40 cellular contexts compared by ENCODE assay signal in genomic region chr4:174475528-174475927, GRCh38. TPM values are rescaled to one million over a fixed set of nuclear protein-coding genes. Genes with fewer than 3 reads are reported as not detected.
"Had no signal": no experiment of that assay in that cellular context is flagged by ENCODE, and none has a peak within 500 bp of the region (broad histone marks: within the 10 kb centered on the region; RNA-seq: fewer than 3 reads in every experiment).

No MANE protein-coding gene starts in this region.

- DNase-seq: activated effector memory CD4-positive, alpha-beta T cell treated with anti-CD3 and anti-CD28 coated beads, Interleukin-2, amount 50 U/mL, for 16 hours; activated effector memory CD4-positive, alpha-beta T cell treated with Interleukin-2 at 50 U/mL for 16 hours; activated gamma-delta T cell; activated gamma-delta T cell treated with Interleukin-2 at 50 U/mL for 16 hours; activated naive CD4-positive, alpha-beta T cell; activated naive CD4-positive, alpha-beta T cell treated with anti-CD3 and anti-CD28 coated beads for 36 hours; activated naive CD4-positive, alpha-beta T cell treated with anti-CD3 and anti-CD28 coated beads, Interleukin-2, amount 10 ng/mL, durations not matched to agents 7 days and 5 days; activated naive CD4-positive, alpha-beta T cell treated with anti-CD3 and anti-CD28 coated beads, Interleukin-2, amount 50 U/mL, for 16 hours; activated naive CD4-positive, alpha-beta T cell treated with Interleukin-2 at 50 U/mL for 16 hours; activated naive CD8-positive, alpha-beta T cell treated with anti-CD3 and anti-CD28 coated beads for 36 hours; activated naive CD8-positive, alpha-beta T cell treated with anti-CD3 and anti-CD28 coated beads, Interleukin-2, amount 10 ng/mL, durations not matched to agents 7 days and 5 days; activated naive CD8-positive, alpha-beta T cell treated with anti-CD3 and anti-CD28 coated beads, Interleukin-2, amount 50 U/mL, for 24 hours; activated T-cell treated with anti-CD3 and anti-CD28 coated beads, Interleukin-2, amount 50 U/mL, for 24 hours; activated T-cell treated with anti-CD3 and anti-CD28 coated beads, Interleukin-2, amount 50 U/mL, for 4 hours; activated T-cell treated with anti-CD3 and anti-CD28 coated beads, Interleukin-2, amount 50 U/mL, for 48 hours; activated T-cell treated with anti-CD3 and anti-CD28 coated beads, Interleukin-2, amount 50 U/mL, for 72 hours; adrenal gland; amniotic stem cell; amygdala; anterior cingulate cortex; aorta; body of pancreas; brain microvascular endothelial cell; caudate nucleus; central memory CD4-positive, alpha-beta T cell; cerebellar nuclear complex had no signal

- FAIRE-seq: astrocyte, bronchial epithelial cell had no signal

- H3K4me1 ChIP-seq: adrenal gland, ascending aorta, body of pancreas, breast epithelium had no signal

- H3K4me3 Mint-ChIP-seq: activated naive CD4-positive, alpha-beta T cell treated with anti-CD3 and anti-CD28 coated beads for 36 hours; activated naive CD4-positive, alpha-beta T cell treated with anti-CD3 and anti-CD28 coated beads, Interleukin-2, amount 10 ng/mL, durations not matched to agents 7 days and 5 days; activated naive CD4-positive, alpha-beta T cell treated with anti-CD3 and anti-CD28 coated beads, Interleukin-2, amount 50 U/mL, for 24 hours; activated naive CD8-positive, alpha-beta T cell; activated naive CD8-positive, alpha-beta T cell treated with anti-CD3 and anti-CD28 coated beads for 36 hours; activated naive CD8-positive, alpha-beta T cell treated with anti-CD3 and anti-CD28 coated beads, Interleukin-2, amount 10 ng/mL, durations not matched to agents 7 days and 5 days; activated naive CD8-positive, alpha-beta T cell treated with anti-CD3 and anti-CD28 coated beads, Interleukin-2, amount 50 U/mL, for 24 hours; activated T-cell treated with anti-CD3 and anti-CD28 coated beads, Interleukin-2, amount 50 U/mL, for 24 hours; activated T-cell treated with anti-CD3 and anti-CD28 coated beads, Interleukin-2, amount 50 U/mL, for 4 hours; activated T-cell treated with anti-CD3 and anti-CD28 coated beads, Interleukin-2, amount 50 U/mL, for 72 hours; activated T-helper 1 cell treated with anti-CD3 and anti-CD28 coated beads, Interleukin-12 subunit alpha, Interleukin-12 subunit beta, Interleukin-2, Interleukin-4 antibody, amounts not matched to agents 30 ng/mL and 10 ng/mL and 1 ng/mL, durations not matched to agents 14 hours and 24 hours and 36 hours; activated T-helper 17 cell treated with anti-CD3 and anti-CD28 coated beads, Interleukin-2, amount 50 U/mL, for 72 hours; brain; central memory CD8-positive, alpha-beta T cell had no signal

- ATAC-seq: activated naive CD4-positive, alpha-beta T cell treated with anti-CD3 and anti-CD28 coated beads, Interleukin-2, amount 50 U/mL, for 72 hours; activated naive CD8-positive, alpha-beta T cell treated with anti-CD3 and anti-CD28 coated beads, Interleukin-2, amount 50 U/mL, for 24 hours; activated T-cell treated with anti-CD3 and anti-CD28 coated beads, Interleukin-2, amount 50 U/mL, for 4 hours; activated T-cell treated with anti-CD3 and anti-CD28 coated beads, Interleukin-2, amount 50 U/mL, for 72 hours; activated T-helper 17 cell treated with anti-CD3 and anti-CD28 coated beads, Interleukin-2, amount 50 U/mL, for 72 hours; body of pancreas had no signal

- H3K9me3 Mint-ChIP-seq: activated naive CD4-positive, alpha-beta T cell treated with anti-CD3 and anti-CD28 coated beads for 36 hours; activated naive CD4-positive, alpha-beta T cell treated with anti-CD3 and anti-CD28 coated beads, Interleukin-2, amount 10 ng/mL, durations not matched to agents 7 days and 5 days; activated naive CD4-positive, alpha-beta T cell treated with anti-CD3 and anti-CD28 coated beads, Interleukin-2, amount 50 U/mL, for 24 hours; activated naive CD8-positive, alpha-beta T cell treated with anti-CD3 and anti-CD28 coated beads for 36 hours; activated T-cell treated with anti-CD3 and anti-CD28 coated beads, Interleukin-2, amount 50 U/mL, for 24 hours; activated T-cell treated with anti-CD3 and anti-CD28 coated beads, Interleukin-2, amount 50 U/mL, for 4 hours; activated T-helper 1 cell treated with anti-CD3 and anti-CD28 coated beads, Interleukin-12 subunit alpha, Interleukin-12 subunit beta, Interleukin-2, Interleukin-4 antibody, amounts not matched to agents 30 ng/mL and 10 ng/mL and 1 ng/mL, durations not matched to agents 14 hours and 24 hours and 36 hours; activated T-helper 17 cell treated with anti-CD3 and anti-CD28 coated beads, Interleukin-2, amount 50 U/mL, for 72 hours; activated T-helper 2 cell treated with anti-CD3 and anti-CD28 coated beads, Interferon-gamma antibody, Interleukin-2, Interleukin-4, amounts not matched to agents 10 μg/mL and 5 μg/mL and 100 μg/mL, durations not matched to agents 14 hours and 24 hours and 36 hours; brain had no signal

- H3K27ac Mint-ChIP-seq: activated naive CD4-positive, alpha-beta T cell treated with anti-CD3 and anti-CD28 coated beads for 36 hours; activated naive CD4-positive, alpha-beta T cell treated with anti-CD3 and anti-CD28 coated beads, Interleukin-2, amount 10 ng/mL, durations not matched to agents 7 days and 5 days; activated naive CD4-positive, alpha-beta T cell treated with anti-CD3 and anti-CD28 coated beads, Interleukin-2, amount 50 U/mL, for 24 hours; activated naive CD4-positive, alpha-beta T cell treated with anti-CD3 and anti-CD28 coated beads, Interleukin-2, amount 50 U/mL, for 72 hours; activated naive CD8-positive, alpha-beta T cell; activated naive CD8-positive, alpha-beta T cell treated with anti-CD3 and anti-CD28 coated beads for 36 hours; activated naive CD8-positive, alpha-beta T cell treated with anti-CD3 and anti-CD28 coated beads, Interleukin-2, amount 10 ng/mL, durations not matched to agents 7 days and 5 days; activated naive CD8-positive, alpha-beta T cell treated with anti-CD3 and anti-CD28 coated beads, Interleukin-2, amount 50 U/mL, for 24 hours; activated T-cell treated with anti-CD3 and anti-CD28 coated beads, Interleukin-2, amount 50 U/mL, for 24 hours; activated T-cell treated with anti-CD3 and anti-CD28 coated beads, Interleukin-2, amount 50 U/mL, for 72 hours; activated T-helper 1 cell treated with anti-CD3 and anti-CD28 coated beads, Interleukin-12 subunit alpha, Interleukin-12 subunit beta, Interleukin-2, Interleukin-4 antibody, amounts not matched to agents 30 ng/mL and 10 ng/mL and 1 ng/mL, durations not matched to agents 14 hours and 24 hours and 36 hours; activated T-helper 17 cell treated with anti-CD3 and anti-CD28 coated beads, Interleukin-2, amount 50 U/mL, for 72 hours; activated T-helper 2 cell treated with anti-CD3 and anti-CD28 coated beads, Interferon-gamma antibody, Interleukin-2, Interleukin-4, amounts not matched to agents 10 μg/mL and 5 μg/mL and 100 μg/mL, durations not matched to agents 14 hours and 24 hours and 36 hours; brain had no signal

- H3K4me1 Mint-ChIP-seq: activated naive CD4-positive, alpha-beta T cell treated with anti-CD3 and anti-CD28 coated beads, Interleukin-2, amount 10 ng/mL, durations not matched to agents 7 days and 5 days; activated naive CD4-positive, alpha-beta T cell treated with anti-CD3 and anti-CD28 coated beads, Interleukin-2, amount 50 U/mL, for 24 hours; activated naive CD8-positive, alpha-beta T cell treated with anti-CD3 and anti-CD28 coated beads for 36 hours; activated naive CD8-positive, alpha-beta T cell treated with anti-CD3 and anti-CD28 coated beads, Interleukin-2, amount 10 ng/mL, durations not matched to agents 7 days and 5 days; activated naive CD8-positive, alpha-beta T cell treated with anti-CD3 and anti-CD28 coated beads, Interleukin-2, amount 50 U/mL, for 24 hours; activated T-helper 17 cell treated with anti-CD3 and anti-CD28 coated beads, Interleukin-2, amount 50 U/mL, for 72 hours; brain; central memory CD8-positive, alpha-beta T cell had no signal

- H3K27ac ChIP-seq: adrenal gland, ascending aorta, body of pancreas, brain microvascular endothelial cell, breast epithelium, cardiac muscle cell had no signal

- H3K36me3 ChIP-seq: adrenal gland, ascending aorta, brain microvascular endothelial cell, breast epithelium, cardiac muscle cell had no signal

- H3K27me3 ChIP-seq: adrenal gland, ascending aorta, body of pancreas, brain microvascular endothelial cell, breast epithelium, cardiac muscle cell had no signal

- H3K4me3 ChIP-seq: adrenal gland, ascending aorta, body of pancreas, breast epithelium, cardiac muscle cell had no signal

- H3K27me3 Mint-ChIP-seq: activated naive CD4-positive, alpha-beta T cell treated with anti-CD3 and anti-CD28 coated beads, Interleukin-2, amount 10 ng/mL, durations not matched to agents 7 days and 5 days; activated naive CD8-positive, alpha-beta T cell treated with anti-CD3 and anti-CD28 coated beads for 36 hours; activated T-helper 17 cell treated with anti-CD3 and anti-CD28 coated beads, Interleukin-2, amount 50 U/mL, for 72 hours; central memory CD8-positive, alpha-beta T cell had no signal

- H3K9me3 ChIP-seq: ascending aorta, body of pancreas, breast epithelium had no signal

- H3K36me3 Mint-ChIP-seq: activated naive CD4-positive, alpha-beta T cell treated with anti-CD3 and anti-CD28 coated beads, Interleukin-2, amount 10 ng/mL, durations not matched to agents 7 days and 5 days; activated naive CD4-positive, alpha-beta T cell treated with anti-CD3 and anti-CD28 coated beads, Interleukin-2, amount 50 U/mL, for 24 hours; activated naive CD4-positive, alpha-beta T cell treated with anti-CD3 and anti-CD28 coated beads, Interleukin-2, amount 50 U/mL, for 72 hours; activated naive CD8-positive, alpha-beta T cell; activated naive CD8-positive, alpha-beta T cell treated with anti-CD3 and anti-CD28 coated beads for 36 hours; activated naive CD8-positive, alpha-beta T cell treated with anti-CD3 and anti-CD28 coated beads, Interleukin-2, amount 10 ng/mL, durations not matched to agents 7 days and 5 days; brain had no signal

RNA-seq across cellular contexts. Expression of gene HPGD, which starts 46.8 kb away (rescaled TPM):
- total RNA-seq: chondrocyte had no signal
